9 cellular contexts compared by ENCODE assay signal in genomic region chr16:2769675-2770056, GRCh38. TPM values are rescaled to one million over a fixed set of nuclear protein-coding genes. Genes with fewer than 3 reads are reported as not detected.
DNase-seq lines count a peak whose midpoint lies in the region; ATAC-seq, FAIRE-seq and TF ChIP-seq lines count a peak whose summit lies in the region.
"Had no signal": no experiment of that assay in that cellular context is flagged by ENCODE, and none has a peak within 500 bp of the region (broad histone marks: within the 10 kb centered on the region; RNA-seq: fewer than 3 reads in every experiment).

No MANE protein-coding gene starts in this region.

- peaks cover 65% of the 10 kb centered on the region for H3K36me3 Mint-ChIP-seq in T-cell

- peak overlapping the region; percentile 63 to 73 for H3K27ac Mint-ChIP-seq in T-cell

- H3K27ac ChIP-seq in ACC112 (ENCODE audit: low read depth, low read length) (peak overlapping the region; percentile 87), HepG2 (ENCODE audit: extremely low read length, insufficient read depth, low read length) (no peak overlapping the region)

- peaks cover 32 to 55% (median 34%) of the 10 kb centered on the region in 3 donors for H3K4me1 Mint-ChIP-seq in T-cell

- H3K4me3 Mint-ChIP-seq in T-cell: peak overlapping the region in 2 of 3 donors; percentile 25 to 33

- H3K27me3 ChIP-seq in ACC112 (ENCODE audit: insufficient read depth, low read length) (no peaks in the 10 kb centered on the region), HepG2 (ENCODE audit: control insufficient read depth in 1 of 2, insufficient read depth in 2 of 2, low read length in 2 of 2) (no peaks in the 10 kb centered on the region)

- no peak for TF ChIP-seq RAD21 in HepG2 (CRISPR knock-in tag; IDR thresholded peaks at IDR 0.05)

- in situ Hi-C loops in HepG2 (cut with HindIII; ENCODE audit: extremely low pct_ligation_motif_present, low pct_unique_long_range_greater_than_20kb): no loop called here

- H3K4me2 ChIP-seq in HepG2 (ENCODE audit: low read depth, low read length): no peak overlapping the region

- no peak for DNase-seq in T-cell
- DNase-seq in HepG2 (ENCODE audit: low spot score): no peak
- no peak for DNase-seq in AG08396 (ENCODE audit: low spot score)
- DNase-seq in activated CD4-positive, alpha-beta T cell treated with anti-CD3 and anti-CD28 coated beads, Interleukin-2, amount 50 U/mL, for 1 hour: no peak
- DNase-seq: NCI-H2171; stimulated activated CD4-positive, alpha-beta T cell treated with anti-CD3 and anti-CD28 coated beads, Interleukin-1b, Interleukin-23, amount 100 ng/mL, for 48 hours had no signal

- POLR2A ChIA-PET in T-cell (lab: Charles Lee): no interaction called here
- POLR2A ChIA-PET in HepG2 (lab: Yijun Ruan, JAX): interaction anchor here (1.5 kb wide), 1 partner anchor 7 kb away, joined by 3 read pairs; the partner anchor contains the start of gene ELOB

- peak in 1 of 4 experiments; percentile 8 for ATAC-seq in T-cell (replicated peaks in 1 of 4)
- ATAC-seq in HepG2: peak; percentile 4; the same call in 1 of the 3 replicates
- no peak for ATAC-seq in GM18517 (IDR thresholded peaks at IDR 0.05; ENCODE audit: unreplicated experiment)

- no peak overlapping the region for H2AFZ ChIP-seq in ACC112 (ENCODE audit: low read length, unreplicated experiment)
- H2AFZ ChIP-seq in HepG2 (ENCODE audit: low read length): no peak overlapping the region

- peak overlapping the region; percentile 35; the same call in 1 of the 2 replicates for H3K4me3 ChIP-seq in ACC112 (ENCODE audit: low read depth, low read length)
- no peak overlapping the region for H3K4me3 ChIP-seq in HepG2 (replicated peaks in 1 of 3; ENCODE audit: insufficient read depth in 1 of 3, low read depth in 2 of 3, low read length in 3 of 3)

- CTCF ChIA-PET in T-cell (lab: Charles Lee) (no interaction called here), HepG2 (lab: Yijun Ruan, JAX; ENCODE audit: low intra/inter-chr PET ratio, low total read pairs) (no interaction called here)

- TF ChIP-seq EP300 in HepG2 (IDR thresholded peaks at IDR 0.05; ENCODE audit: low read depth in 2 of 2, low read length in 2 of 2) (no peak), HepG2 (CRISPR knock-in tag; IDR thresholded peaks at IDR 0.05; ENCODE audit: borderline replicate concordance) (no peak)

- H3K79me2 ChIP-seq in ACC112 (ENCODE audit: control insufficient read depth, insufficient read depth, low read length, unreplicated experiment): peaks cover 52% of the 10 kb centered on the region
- peaks cover 19% of the 10 kb centered on the region for H3K79me2 ChIP-seq in HepG2 (ENCODE audit: insufficient read depth, low read length)

- H3K9me3 Mint-ChIP-seq in T-cell: no peaks in the 10 kb centered on the region

- no peak for TF ChIP-seq CTCF in HepG2 (CRISPR knock-in tag; IDR thresholded peaks at IDR 0.05)

- no peak for FAIRE-seq in HepG2 (lab: Jason Lieb, UNC)
- FAIRE-seq: keratinocyte had no signal

- no TSS peak for BruUV-seq in HepG2 (replicated peaks; lab: Mats Ljungman, UMichigan)

- no peaks in the 10 kb centered on the region for H3K27me3 Mint-ChIP-seq in T-cell

- WGBS in HepG2 (ENCODE audit: low lambda C conversion rate): 95% methylated on average over 14 of the region's 14 CpGs

- no peak for TF ChIP-seq POLR2A in HepG2 (IDR thresholded peaks at IDR 0.05; ENCODE audit: insufficient read depth in 1 of 2, low read depth in 2 of 2, low read length in 2 of 2)

- intact Hi-C loops in HepG2 (cut with micrococcal nuclease; ENCODE audit: unreplicated experiment): no loop called here

- peaks cover 7% of the 10 kb centered on the region; the same call in 1 of the 2 replicates for H4K20me1 ChIP-seq in HepG2 (ENCODE audit: insufficient read depth, low read length)

- peaks cover 47% of the 10 kb centered on the region for H3K36me3 ChIP-seq in ACC112 (ENCODE audit: insufficient read depth, low read length)
- H3K36me3 ChIP-seq in HepG2 (replicated peaks in 1 of 2; ENCODE audit: control insufficient read depth in 1 of 2, insufficient read depth in 2 of 2, low read length in 2 of 2): peaks cover 49 to 93% of the 10 kb centered on the region in 2 experiments

- H3K9ac ChIP-seq in HepG2 (ENCODE audit: insufficient read depth, low read depth, low read length): no peak overlapping the region

- peaks cover 64% of the 10 kb centered on the region for H3K4me1 ChIP-seq in ACC112 (ENCODE audit: control insufficient read depth, insufficient read depth, low read length, unreplicated experiment)
- no peaks in the 10 kb centered on the region for H3K4me1 ChIP-seq in HepG2 (ENCODE audit: insufficient read depth, low read length)

- no peaks in the 10 kb centered on the region for H3K9me3 ChIP-seq in HepG2 (ENCODE audit: low read length)

RNA-seq across cellular contexts. Expression of gene ELOB, which starts 7.4 kb away (rescaled TPM):
- total RNA-seq in T-cell: 100 to 1,000 TPM in 4 of 5 donors, 10 to 100 TPM in 1; 71.8 to 153 (median 131) TPM
- total RNA-seq in HepG2 (2016; rRNA removed; fragmentation: Illumina TruSeq; extraction: Trizol): 208 and 253 TPM in 2 replicates
- total RNA-seq in HepG2 (2016; cell fraction: cytosol; rRNA removed; fragmentation: Illumina TruSeq; extraction: Trizol; ENCODE audit: low read depth): 337 and 393 TPM in 2 replicates
- 204 and 279 TPM in 2 replicates for total RNA-seq in HepG2 (2016; cell fraction: insoluble cytoplasmic fraction; rRNA removed; fragmentation: Illumina TruSeq; extraction: Trizol)
- total RNA-seq in HepG2 (2016; cell fraction: membrane; rRNA removed; fragmentation: Illumina TruSeq; extraction: Trizol): 174 and 204 TPM in 2 replicates
- 53.2 and 75.0 TPM in 2 replicates for total RNA-seq in HepG2 (2016; cell fraction: nucleus; rRNA removed; fragmentation: Illumina TruSeq; extraction: Trizol)
- polyA plus RNA-seq in HepG2 (2011; rRNA removed): 225 and 236 TPM in 2 replicates
- 204 and 385 TPM in 2 replicates for polyA plus RNA-seq in HepG2 (2011; cell fraction: cytosol; rRNA removed)
- polyA plus RNA-seq in HepG2 (2011; cell fraction: nucleus; rRNA removed): 89.2 and 109 TPM in 2 replicates
- polyA plus RNA-seq in HepG2 (2012): 108 and 117 TPM in 2 replicates
- 547 and 569 TPM in 2 replicates for polyA plus RNA-seq in HepG2 (2016; cell fraction: cytosol; fragmentation: Illumina TruSeq; extraction: Trizol; ENCODE audit: low read depth)
- polyA plus RNA-seq in HepG2 (2016; cell fraction: insoluble cytoplasmic fraction; fragmentation: Illumina TruSeq; extraction: Trizol; ENCODE audit: low read depth): 265 and 294 TPM in 2 replicates
- 203 and 243 TPM in 2 replicates for polyA plus RNA-seq in HepG2 (2016; cell fraction: membrane; fragmentation: Illumina TruSeq; extraction: Trizol; ENCODE audit: low read depth)
- polyA plus RNA-seq in HepG2 (2016; cell fraction: nucleus; fragmentation: Illumina TruSeq; extraction: Trizol; ENCODE audit: insufficient read depth, low read depth): 127 and 128 TPM in 2 replicates
- 125 and 227 TPM in 2 replicates for polyA minus RNA-seq in HepG2 (2011; rRNA and poly(A)+ RNA removed; ENCODE audit: low replicate concordance)
- 25.2 and 36.1 TPM in 2 replicates for polyA minus RNA-seq in HepG2 (2011; cell fraction: cytosol; rRNA and poly(A)+ RNA removed)
- 9.8 and 9.9 TPM in 2 replicates for polyA minus RNA-seq in HepG2 (2011; cell fraction: nucleus; rRNA and poly(A)+ RNA removed)

RNA-seq across cellular contexts. Expression of gene SRRM2, which starts 17.2 kb away (rescaled TPM):
- total RNA-seq in T-cell (1,000 to 10,000 TPM in 2 of 5 donors, 100 to 1,000 TPM in 3; 784 to 1,343 (median 947) TPM), HepG2 (2016; rRNA removed; fragmentation: Illumina TruSeq; extraction: Trizol) (50.4 and 80.6 TPM in 2 replicates)
- 41.5 and 43.0 TPM in 2 replicates for total RNA-seq in HepG2 (2016; cell fraction: cytosol; rRNA removed; fragmentation: Illumina TruSeq; extraction: Trizol; ENCODE audit: low read depth)
- total RNA-seq in HepG2 (2016; cell fraction: insoluble cytoplasmic fraction; rRNA removed; fragmentation: Illumina TruSeq; extraction: Trizol): 44.1 and 73.0 TPM in 2 replicates
- total RNA-seq in HepG2 (2016; cell fraction: membrane; rRNA removed; fragmentation: Illumina TruSeq; extraction: Trizol): 48.8 and 52.0 TPM in 2 replicates
- 159 and 170 TPM in 2 replicates for total RNA-seq in HepG2 (2016; cell fraction: nucleus; rRNA removed; fragmentation: Illumina TruSeq; extraction: Trizol)
- 112 and 125 TPM in 2 replicates for polyA plus RNA-seq in HepG2 (2011; rRNA removed)
- 40.5 and 54.4 TPM in 2 replicates for polyA plus RNA-seq in HepG2 (2011; cell fraction: cytosol; rRNA removed)
- 1,408 and 1,626 TPM in 2 replicates for polyA plus RNA-seq in HepG2 (2011; cell fraction: nucleus; rRNA removed)
- polyA plus RNA-seq in HepG2 (2012): 364 and 397 TPM in 2 replicates
- 15.2 and 19.4 TPM in 2 replicates for polyA plus RNA-seq in HepG2 (2016; cell fraction: cytosol; fragmentation: Illumina TruSeq; extraction: Trizol; ENCODE audit: low read depth)
- 169 and 221 TPM in 2 replicates for polyA plus RNA-seq in HepG2 (2016; cell fraction: insoluble cytoplasmic fraction; fragmentation: Illumina TruSeq; extraction: Trizol; ENCODE audit: low read depth)
- polyA plus RNA-seq in HepG2 (2016; cell fraction: membrane; fragmentation: Illumina TruSeq; extraction: Trizol; ENCODE audit: low read depth): 38.4 and 49.5 TPM in 2 replicates
- polyA plus RNA-seq in HepG2 (2016; cell fraction: nucleus; fragmentation: Illumina TruSeq; extraction: Trizol; ENCODE audit: insufficient read depth, low read depth): 998 and 1,215 TPM in 2 replicates
- 125 and 143 TPM in 2 replicates for polyA minus RNA-seq in HepG2 (2011; rRNA and poly(A)+ RNA removed; ENCODE audit: low replicate concordance)
- polyA minus RNA-seq in HepG2 (2011; cell fraction: cytosol; rRNA and poly(A)+ RNA removed): 88.7 and 111 TPM in 2 replicates
- 176 and 198 TPM in 2 replicates for polyA minus RNA-seq in HepG2 (2011; cell fraction: nucleus; rRNA and poly(A)+ RNA removed)

RNA-seq across cellular contexts. Expression of gene PRSS33, which starts 17.7 kb away (rescaled TPM):
- total RNA-seq in T-cell (not detected), HepG2 (2016; rRNA removed; fragmentation: Illumina TruSeq; extraction: Trizol) (not detected in 2 replicates)
- not detected in 2 replicates for total RNA-seq in HepG2 (2016; cell fraction: cytosol; rRNA removed; fragmentation: Illumina TruSeq; extraction: Trizol; ENCODE audit: low read depth)
- total RNA-seq in HepG2 (2016; cell fraction: insoluble cytoplasmic fraction; rRNA removed; fragmentation: Illumina TruSeq; extraction: Trizol): not detected in 2 replicates
- total RNA-seq in HepG2 (2016; cell fraction: membrane; rRNA removed; fragmentation: Illumina TruSeq; extraction: Trizol): not detected in 2 replicates
- total RNA-seq in HepG2 (2016; cell fraction: nucleus; rRNA removed; fragmentation: Illumina TruSeq; extraction: Trizol): not detected in 2 replicates
- polyA plus RNA-seq in HepG2 (2011; rRNA removed): not detected in 2 replicates
- polyA plus RNA-seq in HepG2 (2011; cell fraction: cytosol; rRNA removed): not detected in 2 replicates
- not detected in 2 replicates for polyA plus RNA-seq in HepG2 (2011; cell fraction: nucleus; rRNA removed)
- not detected in 2 replicates for polyA plus RNA-seq in HepG2 (2012)
- not detected in 2 replicates for polyA plus RNA-seq in HepG2 (2016; cell fraction: cytosol; fragmentation: Illumina TruSeq; extraction: Trizol; ENCODE audit: low read depth)
- not detected in 2 replicates for polyA plus RNA-seq in HepG2 (2016; cell fraction: insoluble cytoplasmic fraction; fragmentation: Illumina TruSeq; extraction: Trizol; ENCODE audit: low read depth)
- polyA plus RNA-seq in HepG2 (2016; cell fraction: membrane; fragmentation: Illumina TruSeq; extraction: Trizol; ENCODE audit: low read depth): not detected in 2 replicates
- not detected in 2 replicates for polyA plus RNA-seq in HepG2 (2016; cell fraction: nucleus; fragmentation: Illumina TruSeq; extraction: Trizol; ENCODE audit: insufficient read depth, low read depth)
- polyA minus RNA-seq in HepG2 (2011; rRNA and poly(A)+ RNA removed; ENCODE audit: low replicate concordance): not detected in 2 replicates
- polyA minus RNA-seq in HepG2 (2011; cell fraction: cytosol; rRNA and poly(A)+ RNA removed): not detected in 2 replicates
- not detected in 2 replicates for polyA minus RNA-seq in HepG2 (2011; cell fraction: nucleus; rRNA and poly(A)+ RNA removed)
- polyA plus RNA-seq: keratinocyte had no signal

RNA-seq across cellular contexts. Expression of gene PRSS41, which starts 28.6 kb away (rescaled TPM):
- not detected for total RNA-seq in T-cell
- total RNA-seq in HepG2 (2016; rRNA removed; fragmentation: Illumina TruSeq; extraction: Trizol): not detected in 2 replicates
- not detected in 2 replicates for total RNA-seq in HepG2 (2016; cell fraction: cytosol; rRNA removed; fragmentation: Illumina TruSeq; extraction: Trizol; ENCODE audit: low read depth)
- not detected in 2 replicates for total RNA-seq in HepG2 (2016; cell fraction: insoluble cytoplasmic fraction; rRNA removed; fragmentation: Illumina TruSeq; extraction: Trizol)
- total RNA-seq in HepG2 (2016; cell fraction: membrane; rRNA removed; fragmentation: Illumina TruSeq; extraction: Trizol): not detected in 2 replicates
- not detected in 2 replicates for total RNA-seq in HepG2 (2016; cell fraction: nucleus; rRNA removed; fragmentation: Illumina TruSeq; extraction: Trizol)
- polyA plus RNA-seq in HepG2 (2011; rRNA removed): not detected in 2 replicates
- not detected in 2 replicates for polyA plus RNA-seq in HepG2 (2011; cell fraction: cytosol; rRNA removed)
- not detected in 2 replicates for polyA plus RNA-seq in HepG2 (2011; cell fraction: nucleus; rRNA removed)
- not detected in 2 replicates for polyA plus RNA-seq in HepG2 (2012)
- polyA plus RNA-seq in HepG2 (2016; cell fraction: cytosol; fragmentation: Illumina TruSeq; extraction: Trizol; ENCODE audit: low read depth): not detected in 2 replicates
- not detected in 2 replicates for polyA plus RNA-seq in HepG2 (2016; cell fraction: insoluble cytoplasmic fraction; fragmentation: Illumina TruSeq; extraction: Trizol; ENCODE audit: low read depth)
- polyA plus RNA-seq in HepG2 (2016; cell fraction: membrane; fragmentation: Illumina TruSeq; extraction: Trizol; ENCODE audit: low read depth): not detected in 2 replicates
- not detected in 2 replicates for polyA plus RNA-seq in HepG2 (2016; cell fraction: nucleus; fragmentation: Illumina TruSeq; extraction: Trizol; ENCODE audit: insufficient read depth, low read depth)
- polyA minus RNA-seq in HepG2 (2011; rRNA and poly(A)+ RNA removed; ENCODE audit: low replicate concordance): 0.14 TPM in 1 of 2 replicates, not detected in the other
- not detected in 2 replicates for polyA minus RNA-seq in HepG2 (2011; cell fraction: cytosol; rRNA and poly(A)+ RNA removed)
- not detected in 2 replicates for polyA minus RNA-seq in HepG2 (2011; cell fraction: nucleus; rRNA and poly(A)+ RNA removed)
- polyA plus RNA-seq: keratinocyte had no signal

RNA-seq across cellular contexts. Expression of gene PRSS21, which starts 47.4 kb away (rescaled TPM):
- total RNA-seq in T-cell: 1 to 10 TPM in 4 of 5 donors, under 1 TPM in 1; 0.90 to 8.3 (median 3.3) TPM
- total RNA-seq in HepG2 (2016; rRNA removed; fragmentation: Illumina TruSeq; extraction: Trizol): not detected in 2 replicates
- not detected in 2 replicates for total RNA-seq in HepG2 (2016; cell fraction: cytosol; rRNA removed; fragmentation: Illumina TruSeq; extraction: Trizol; ENCODE audit: low read depth)
- not detected in 2 replicates for total RNA-seq in HepG2 (2016; cell fraction: insoluble cytoplasmic fraction; rRNA removed; fragmentation: Illumina TruSeq; extraction: Trizol)
- not detected in 2 replicates for total RNA-seq in HepG2 (2016; cell fraction: membrane; rRNA removed; fragmentation: Illumina TruSeq; extraction: Trizol)
- not detected in 2 replicates for total RNA-seq in HepG2 (2016; cell fraction: nucleus; rRNA removed; fragmentation: Illumina TruSeq; extraction: Trizol)
- not detected in 2 replicates for polyA plus RNA-seq in HepG2 (2011; rRNA removed)
- polyA plus RNA-seq in HepG2 (2011; cell fraction: cytosol; rRNA removed): not detected in 2 replicates
- not detected in 2 replicates for polyA plus RNA-seq in HepG2 (2011; cell fraction: nucleus; rRNA removed)
- not detected in 2 replicates for polyA plus RNA-seq in HepG2 (2012)
- not detected in 2 replicates for polyA plus RNA-seq in HepG2 (2016; cell fraction: cytosol; fragmentation: Illumina TruSeq; extraction: Trizol; ENCODE audit: low read depth)
- polyA plus RNA-seq in HepG2 (2016; cell fraction: insoluble cytoplasmic fraction; fragmentation: Illumina TruSeq; extraction: Trizol; ENCODE audit: low read depth): not detected in 2 replicates
- not detected in 2 replicates for polyA plus RNA-seq in HepG2 (2016; cell fraction: membrane; fragmentation: Illumina TruSeq; extraction: Trizol; ENCODE audit: low read depth)
- polyA plus RNA-seq in HepG2 (2016; cell fraction: nucleus; fragmentation: Illumina TruSeq; extraction: Trizol; ENCODE audit: insufficient read depth, low read depth): not detected in 2 replicates
- polyA minus RNA-seq in HepG2 (2011; rRNA and poly(A)+ RNA removed; ENCODE audit: low replicate concordance): 0.32 and 219 TPM in 2 replicates
- polyA minus RNA-seq in HepG2 (2011; cell fraction: cytosol; rRNA and poly(A)+ RNA removed): 1.1 TPM in 1 of 2 replicates, not detected in the other
- 0.50 and 0.64 TPM in 2 replicates for polyA minus RNA-seq in HepG2 (2011; cell fraction: nucleus; rRNA and poly(A)+ RNA removed)

Comparison
In these comparisons a context has a peak if more than half of its experiments do, and no peak if none do; other contexts are left out.
1. RNA of gene SRRM2, which starts 17.2 kb away (total RNA-seq): 784 to 1,343 TPM in T-cell; 41.5 to 170 TPM in HepG2; every median in the first group is over 4 times any median in the second.